Comparison of ENCODE assay signal across 15 cellular contexts in genomic region chr7:17971392-17971791, GRCh38. TPM values are rescaled to one million over a fixed set of nuclear protein-coding genes. Genes with fewer than 3 reads are reported as not detected.
A peak's percentile ranks its signal among the peaks of the same experiment; 100 is the strongest.
DNase-seq lines count a peak whose midpoint lies in the region; ATAC-seq and TF ChIP-seq lines count a peak whose summit lies in the region.
"Had no signal": no experiment of that assay in that cellular context is flagged by ENCODE, and none has a peak within 500 bp of the region (broad histone marks: within the 10 kb centered on the region; RNA-seq: fewer than 3 reads in every experiment).

No MANE protein-coding gene starts in this region.

- TF ChIP-seq EP300 in neural cell (conservative IDR thresholded peaks at IDR 0.05; ENCODE audit: poor library complexity, severe bottlenecking) = no peak

- no peaks in the 10 kb centered on the region for H3F3A ChIP-seq in neural cell (ENCODE audit: insufficient read depth, low read length, poor library complexity, severe bottlenecking)

- peak; percentile 18 for DNase-seq in NCI-H1105 treated with DMSO at 0.1 percent for 48 hours (lab: John Stamatoyannopoulos, UW)
- DNase-seq in NCI-H1105 (lab: John Stamatoyannopoulos, UW) = no peak
- peak; percentile 26 for DNase-seq in M059J (ENCODE audit: low read depth)
- peak; percentile 35 to 59 for DNase-seq in cardiac fibroblast (ENCODE audit: low read depth in 2 of 2)
- no peak for DNase-seq in immature natural killer cell
- DNase-seq in stimulated activated naive B cell treated with anti-CD40 and anti-IgM and Interleukin-4, amounts not matched to agents 10 μg/mL and 1 μg/mL and 100 μg/mL, for 72 hours = no peak
- DNase-seq: activated CD8-positive, alpha-beta memory T cell treated with anti-CD3 and anti-CD28 coated beads, Interleukin-2, amount 50 U/mL, for 48 hours; amygdala; endodermal cell; naive B cell; NCI-H2081; RPMI8226; thyroid gland had no signal

- TF ChIP-seq CTCF in cardiac fibroblast (IDR thresholded peaks at IDR 0.05; ENCODE audit: low read depth, low read length) (no peak), neural cell (IDR thresholded peaks at IDR 0.05; ENCODE audit: poor library complexity, severe bottlenecking) (peak; percentile 60)

- H3K4me1 Mint-ChIP-seq in immature natural killer cell = no peaks in the 10 kb centered on the region
- no peaks in the 10 kb centered on the region for H3K4me1 Mint-ChIP-seq in stimulated activated naive B cell treated with anti-CD40 and anti-IgM and Interleukin-4, amounts not matched to agents 10 μg/mL and 1 μg/mL and 100 μg/mL, for 72 hours
- H3K4me1 Mint-ChIP-seq: naive B cell had no signal

- peak; percentile 72 for TF ChIP-seq RAD21 in neural cell (conservative IDR thresholded peaks at IDR 0.05)

- no peaks in the 10 kb centered on the region for H3K27me3 ChIP-seq in neural cell (ENCODE audit: insufficient read depth, low read depth, low read length)
- H3K27me3 ChIP-seq: thyroid gland had no signal

- no peaks in the 10 kb centered on the region for H3K9me3 ChIP-seq in neural cell (ENCODE audit: low read length)
- H3K9me3 ChIP-seq: thyroid gland had no signal

- no peaks in the 10 kb centered on the region for H3K9me2 ChIP-seq in neural cell (ENCODE audit: insufficient read depth, low read length)

- H3K4me2 ChIP-seq in neural cell (ENCODE audit: low read length) = no peak overlapping the region

- H3K79me2 ChIP-seq in neural cell (replicated peaks; ENCODE audit: insufficient read depth, low read length) = no peaks in the 10 kb centered on the region

- no peak overlapping the region for H3K4me3 Mint-ChIP-seq in immature natural killer cell
- H3K4me3 Mint-ChIP-seq in stimulated activated naive B cell treated with anti-CD40 and anti-IgM and Interleukin-4, amounts not matched to agents 10 μg/mL and 1 μg/mL and 100 μg/mL, for 72 hours = no peak overlapping the region
- H3K4me3 Mint-ChIP-seq: endodermal cell, naive B cell had no signal

- H3K36me3 ChIP-seq in neural cell (ENCODE audit: insufficient read depth, low read length) = no peaks in the 10 kb centered on the region
- H3K36me3 ChIP-seq: thyroid gland had no signal

- H3K9ac ChIP-seq in neural cell (ENCODE audit: low read length) = no peak overlapping the region

- no peaks in the 10 kb centered on the region for H3K36me3 Mint-ChIP-seq in immature natural killer cell
- H3K36me3 Mint-ChIP-seq in stimulated activated naive B cell treated with anti-CD40 and anti-IgM and Interleukin-4, amounts not matched to agents 10 μg/mL and 1 μg/mL and 100 μg/mL, for 72 hours = no peaks in the 10 kb centered on the region
- H3K36me3 Mint-ChIP-seq: naive B cell had no signal

- H2AFZ ChIP-seq in neural cell (ENCODE audit: low read depth, low read length) = no peak overlapping the region

- no peak overlapping the region for H3K27ac Mint-ChIP-seq in immature natural killer cell
- no peak overlapping the region for H3K27ac Mint-ChIP-seq in stimulated activated naive B cell treated with anti-CD40 and anti-IgM and Interleukin-4, amounts not matched to agents 10 μg/mL and 1 μg/mL and 100 μg/mL, for 72 hours
- H3K27ac Mint-ChIP-seq: endodermal cell, naive B cell had no signal

- no peaks in the 10 kb centered on the region for H4K20me1 ChIP-seq in neural cell (ENCODE audit: insufficient read depth)

- H3K27me3 Mint-ChIP-seq in immature natural killer cell (ENCODE audit: low read depth in 3 of 3) = peaks cover 2 to 4% (median 3%) of the 10 kb centered on the region in 3 donors
- H3K27me3 Mint-ChIP-seq in stimulated activated naive B cell treated with anti-CD40 and anti-IgM and Interleukin-4, amounts not matched to agents 10 μg/mL and 1 μg/mL and 100 μg/mL, for 72 hours = peaks cover 0 to 5% of the 10 kb centered on the region in 2 donors

- H3K4me3 ChIP-seq in cardiac fibroblast (replicated peaks in 1 of 2; ENCODE audit: low read depth in 2 of 2, low read length in 2 of 2) (no peak overlapping the region), neural cell (ENCODE audit: low read length) (no peak overlapping the region)
- H3K4me3 ChIP-seq: thyroid gland had no signal

- H3K27ac ChIP-seq in neural cell (ENCODE audit: low read length) = no peak overlapping the region
- H3K27ac ChIP-seq: thyroid gland had no signal

- no peak for ATAC-seq in stimulated activated naive B cell treated with anti-CD40 and anti-IgM and Interleukin-4, amounts not matched to agents 10 μg/mL and 1 μg/mL and 100 μg/mL, for 72 hours (replicated peaks)
- no peak for ATAC-seq in HG03457 (IDR thresholded peaks at IDR 0.05; ENCODE audit: unreplicated experiment)

- H3K9me3 Mint-ChIP-seq in immature natural killer cell = no peaks in the 10 kb centered on the region
- H3K9me3 Mint-ChIP-seq in stimulated activated naive B cell treated with anti-CD40 and anti-IgM and Interleukin-4, amounts not matched to agents 10 μg/mL and 1 μg/mL and 100 μg/mL, for 72 hours = no peaks in the 10 kb centered on the region
- H3K9me3 Mint-ChIP-seq: endodermal cell, naive B cell had no signal

TF ChIP-seq in neural cell, 6 proteins besides CTCF, POLR2A, EP300 and RAD21:
- TF ChIP-seq REST (IDR thresholded peaks at IDR 0.05; ENCODE audit: borderline replicate concordance) = no peak
- TF ChIP-seq SMC3 (conservative IDR thresholded peaks at IDR 0.05; ENCODE audit: poor library complexity) = peak; percentile 65
- no peak for TF ChIP-seq EZH2 (IDR thresholded peaks at IDR 0.05; ENCODE audit: borderline replicate concordance, insufficient read depth, low read length, poor library complexity, severe bottlenecking)
- no peak for TF ChIP-seq POLR2AphosphoS5 (IDR thresholded peaks at IDR 0.05)
- TF ChIP-seq TAF1 (IDR thresholded peaks at IDR 0.05; ENCODE audit: low read depth) = no peak
- no peak for TF ChIP-seq MXI1 (conservative IDR thresholded peaks at IDR 0.05; ENCODE audit: poor library complexity, severe bottlenecking)

RNA-seq across cellular contexts. Expression of gene SNX13, which starts 31.1 kb away (rescaled TPM):
- total RNA-seq in M059J (2014; rRNA removed; shearing (Covaris generic)) = 18.5 and 36.1 TPM in 2 replicates
- polyA plus RNA-seq in neural cell (50.6 and 51.7 TPM in 2 replicates), immature natural killer cell (10 to 100 TPM in 2 of 3 donors, 1 to 10 TPM in 1; 7.7 to 13.3 (median 10.6) TPM)
- 104 and 106 TPM in 2 replicates for polyA minus RNA-seq in neural cell

RNA-seq across cellular contexts. Expression of gene PRPS1L1, which starts 56.3 kb away (rescaled TPM):
- total RNA-seq in M059J (2014; rRNA removed; shearing (Covaris generic)) = not detected in 2 replicates
- polyA plus RNA-seq in neural cell (not detected in 2 replicates), immature natural killer cell (not detected)
- polyA minus RNA-seq in neural cell = not detected in 2 replicates
- total RNA-seq: endodermal cell, thyroid gland had no signal

Comparison
In these comparisons a context has a peak if more than half of its experiments do, and no peak if none do; other contexts are left out.
1. DNase-seq: peak in NCI-H1105 treated with DMSO at 0.1 percent for 48 hours (single experiment), M059J (single experiment) and cardiac fibroblast (2 of 2); none in NCI-H1105 (single experiment), immature natural killer cell (0 of 3) and stimulated activated naive B cell treated with anti-CD40 and anti-IgM and Interleukin-4, amounts not matched to agents 10 μg/mL and 1 μg/mL and 100 μg/mL, for 72 hours (single experiment).